Comparison of ENCODE assay signal across 1 cellular context in genomic region chr20:48373555-48373934, GRCh38.
TF ChIP-seq lines count a peak whose summit lies in the region.

No MANE protein-coding gene starts in this region.

TF ChIP-seq in HepG2, 621 proteins besides CTCF, POLR2A, EP300 and RAD21 (continued from another document and continues in another):
- no peak for TF ChIP-seq ZNF276 (CRISPR knock-in tag; IDR thresholded peaks at IDR 0.05; ENCODE audit: low read depth)
- TF ChIP-seq CAMTA2 (CRISPR knock-in tag; IDR thresholded peaks at IDR 0.05; ENCODE audit: borderline replicate concordance), result no peak
- TF ChIP-seq EZH2 (conservative IDR thresholded peaks at IDR 0.05; ENCODE audit: low read depth, low read length), result no peak
- no peak for TF ChIP-seq GABPA (IDR thresholded peaks at IDR 0.05; ENCODE audit: low read depth, low read length)
- TF ChIP-seq GABPA (CRISPR knock-in tag; IDR thresholded peaks at IDR 0.05; ENCODE audit: low read depth), result no peak
- no peak for TF ChIP-seq IRX3 (CRISPR knock-in tag; IDR thresholded peaks at IDR 0.05; ENCODE audit: borderline replicate concordance, low read depth)
- TF ChIP-seq CHD4 (IDR thresholded peaks at IDR 0.05; ENCODE audit: borderline replicate concordance, low read length), result peak; percentile 80
- 0 out of 2 replicates have a peak, but pooled peaks have one; percentile 32 for TF ChIP-seq ZNF678 (CRISPR knock-in tag; IDR thresholded peaks at IDR 0.05)
- TF ChIP-seq ZBTB43 (CRISPR knock-in tag; conservative IDR thresholded peaks at IDR 0.05), result no peak
- TF ChIP-seq SRSF9 (IDR thresholded peaks at IDR 0.05; ENCODE audit: borderline replicate concordance, insufficient read depth, low read depth, low read length, poor library complexity, severe bottlenecking), result no peak
- TF ChIP-seq ZMYM2 (CRISPR knock-in tag; IDR thresholded peaks at IDR 0.05), result 0 out of 2 replicates have a peak, but pooled peaks have one; percentile 5
- TF ChIP-seq ZNF777 (CRISPR knock-in tag; IDR thresholded peaks at IDR 0.05), result no peak
- TF ChIP-seq HNRNPK (IDR thresholded peaks at IDR 0.05; ENCODE audit: low read depth, low read length, poor library complexity, severe bottlenecking), result no peak
- TF ChIP-seq ZNF407 (CRISPR knock-in tag; IDR thresholded peaks at IDR 0.05; ENCODE audit: not compliant biosample characterization), result no peak
- TF ChIP-seq MBNL3 (CRISPR knock-in tag; conservative IDR thresholded peaks at IDR 0.05), result no peak
- no peak for TF ChIP-seq ZNF850 (CRISPR knock-in tag; conservative IDR thresholded peaks at IDR 0.05)
- TF ChIP-seq NFIB (CRISPR knock-in tag; IDR thresholded peaks at IDR 0.05; ENCODE audit: borderline replicate concordance), result 0 out of 2 replicates have a peak, but pooled peaks have one; percentile 36
- TF ChIP-seq ZNF362 (CRISPR knock-in tag; IDR thresholded peaks at IDR 0.05; ENCODE audit: borderline replicate concordance), result no peak
- no peak for TF ChIP-seq AGO1 (IDR thresholded peaks at IDR 0.05; ENCODE audit: low read depth, low read length, poor library complexity, severe bottlenecking)
- no peak for TF ChIP-seq ZNF138 (CRISPR knock-in tag; IDR thresholded peaks at IDR 0.05; ENCODE audit: low read depth)
- TF ChIP-seq GMEB2 (CRISPR knock-in tag; IDR thresholded peaks at IDR 0.05; ENCODE audit: low read depth), result no peak
- no peak for TF ChIP-seq ZNF33A (CRISPR knock-in tag; IDR thresholded peaks at IDR 0.05; ENCODE audit: borderline replicate concordance)
- peak; percentile 8; the same call in 1 of the 2 replicates for TF ChIP-seq ZNF543 (CRISPR knock-in tag; IDR thresholded peaks at IDR 0.05)
- no peak for TF ChIP-seq REST (IDR thresholded peaks at IDR 0.05; ENCODE audit: borderline replicate concordance in 1 of 2, low read depth in 1 of 2, low read length in 2 of 2)
- TF ChIP-seq NFAT5 (CRISPR knock-in tag; IDR thresholded peaks at IDR 0.05), result no peak
- TF ChIP-seq ZBTB44 (CRISPR knock-in tag; IDR thresholded peaks at IDR 0.05), result no peak
- TF ChIP-seq ZNF773 (CRISPR knock-in tag; IDR thresholded peaks at IDR 0.05; ENCODE audit: borderline replicate concordance), result no peak
- TF ChIP-seq ZNF44 (CRISPR knock-in tag; IDR thresholded peaks at IDR 0.05), result 0 out of 2 replicates have a peak, but pooled peaks have one; percentile 30
- TF ChIP-seq KLF16 (CRISPR knock-in tag; IDR thresholded peaks at IDR 0.05), result no peak
